8 cellular contexts compared by ENCODE assay signal in genomic region chr3:67113802-67114407, GRCh38.
A peak's percentile ranks its signal among the peaks of the same experiment; 100 is the strongest.
DNase-seq lines count a peak whose midpoint lies in the region; ATAC-seq lines count a peak whose summit lies in the region.

No MANE protein-coding gene starts in this region.

- no peaks in the 10 kb centered on the region for H3K9me3 ChIP-seq in CD8-positive, alpha-beta memory T cell (ENCODE audit: low read length)
- H3K9me3 ChIP-seq in mesenchymal stem cell (ENCODE audit: control insufficient read depth, low read length): no peaks in the 10 kb centered on the region

- 6% methylated on average over 6 of the region's 6 CpGs for WGBS in mesenchymal stem cell

- no peak overlapping the region for H3K27ac ChIP-seq in CD8-positive, alpha-beta memory T cell (ENCODE audit: low read depth, low read length)
- no peak overlapping the region for H3K27ac ChIP-seq in mesenchymal stem cell (ENCODE audit: low read length, poor library complexity, severe bottlenecking)

- peaks cover 0 to 1% (median 0%) of the 10 kb centered on the region in 3 donors for H3K36me3 Mint-ChIP-seq in CD8-positive, alpha-beta memory T cell
- H3K36me3 Mint-ChIP-seq in activated CD4-positive, alpha-beta memory T cell treated with anti-CD3 and anti-CD28 coated beads, Interleukin-2, amount 10 ng/mL, durations not matched to agents 7 days and 5 days (ENCODE audit: low read depth): no peaks in the 10 kb centered on the region
- H3K36me3 Mint-ChIP-seq in effector memory CD8-positive, alpha-beta T cell (ENCODE audit: insufficient read depth): no peaks in the 10 kb centered on the region

- no peak overlapping the region for H3K4me3 ChIP-seq in CD8-positive, alpha-beta memory T cell (ENCODE audit: low read length)
- H3K4me3 ChIP-seq in mesenchymal stem cell (ENCODE audit: insufficient read depth in 1 of 2, low read depth in 1 of 2, low read length in 2 of 2): no peak overlapping the region

- H2BK120ac ChIP-seq in mesenchymal stem cell (ENCODE audit: low read depth, low read length): no peak overlapping the region

- H3K79me1 ChIP-seq in mesenchymal stem cell (replicated peaks; ENCODE audit: low read length, poor library complexity, severe bottlenecking): no peaks in the 10 kb centered on the region

- no peak overlapping the region for H4K8ac ChIP-seq in mesenchymal stem cell (ENCODE audit: low read length)

- H3K4me2 ChIP-seq in mesenchymal stem cell (ENCODE audit: low read length, poor library complexity, severe bottlenecking): no peak overlapping the region

- CTCF ChIA-PET in CD8-positive, alpha-beta memory T cell (lab: Charles Lee): interaction anchor here (0.6 to 3.0 kb wide), 20 partner anchors 9 to 1780 kb away, joined by 3 to 37 read pairs (median 4); no protein-coding TSS in a partner anchor
- CTCF ChIA-PET in activated CD4-positive, alpha-beta memory T cell treated with anti-CD3 and anti-CD28 coated beads, Interleukin-2, amount 10 ng/mL, durations not matched to agents 7 days and 5 days (lab: Charles Lee): interaction anchor here (0.6 to 3.1 kb wide), 30 partner anchors 10 to 1780 kb away, joined by 3 to 48 read pairs (median 4); partner anchors contain the start of gene KBTBD8

- no peak overlapping the region for H3K18ac ChIP-seq in mesenchymal stem cell (ENCODE audit: low read depth in 1 of 2, low read length in 2 of 2)

- H3K27ac Mint-ChIP-seq in CD8-positive, alpha-beta memory T cell: no peak overlapping the region
- no peak overlapping the region for H3K27ac Mint-ChIP-seq in activated CD4-positive, alpha-beta memory T cell treated with anti-CD3 and anti-CD28 coated beads, Interleukin-2, amount 10 ng/mL, durations not matched to agents 7 days and 5 days
- no peak overlapping the region for H3K27ac Mint-ChIP-seq in effector memory CD8-positive, alpha-beta T cell

- H2BK5ac ChIP-seq in mesenchymal stem cell (ENCODE audit: low read depth, low read length, poor library complexity, severe bottlenecking): no peak overlapping the region

- no peak overlapping the region for H3K14ac ChIP-seq in mesenchymal stem cell (ENCODE audit: low read length in 2 of 2)

- no peak overlapping the region for H2BK15ac ChIP-seq in mesenchymal stem cell (ENCODE audit: low read depth, poor library complexity, severe bottlenecking)

- no peaks in the 10 kb centered on the region for H3K9me3 Mint-ChIP-seq in CD8-positive, alpha-beta memory T cell
- H3K9me3 Mint-ChIP-seq in activated CD4-positive, alpha-beta memory T cell treated with anti-CD3 and anti-CD28 coated beads, Interleukin-2, amount 10 ng/mL, durations not matched to agents 7 days and 5 days: no peaks in the 10 kb centered on the region
- no peaks in the 10 kb centered on the region for H3K9me3 Mint-ChIP-seq in effector memory CD8-positive, alpha-beta T cell

- peaks cover 0 to 1% (median 0%) of the 10 kb centered on the region in 3 donors for H3K4me1 Mint-ChIP-seq in CD8-positive, alpha-beta memory T cell
- H3K4me1 Mint-ChIP-seq in activated CD4-positive, alpha-beta memory T cell treated with anti-CD3 and anti-CD28 coated beads, Interleukin-2, amount 10 ng/mL, durations not matched to agents 7 days and 5 days: no peaks in the 10 kb centered on the region
- H3K4me1 Mint-ChIP-seq in effector memory CD8-positive, alpha-beta T cell (ENCODE audit: low read depth in 2 of 2): peaks cover 0 to 4% of the 10 kb centered on the region in 2 donors

- no peaks in the 10 kb centered on the region for H3K36me3 ChIP-seq in CD8-positive, alpha-beta memory T cell (ENCODE audit: insufficient read depth, low read length)
- no peaks in the 10 kb centered on the region for H3K36me3 ChIP-seq in mesenchymal stem cell (ENCODE audit: control insufficient read depth in 1 of 2, insufficient read depth in 2 of 2, low read depth in 1 of 2, low read length in 2 of 2)

- H2AK5ac ChIP-seq in mesenchymal stem cell (ENCODE audit: low read length, severe bottlenecking): no peak overlapping the region

- peak; percentile 44 to 77 (median 52) for DNase-seq in CD8-positive, alpha-beta memory T cell
- DNase-seq in NCI-H748 treated with DMSO at 0.1 percent for 48 hours (lab: John Stamatoyannopoulos, UW): peak; percentile 57
- peak; percentile 86 for DNase-seq in activated CD4-positive, alpha-beta memory T cell treated with anti-CD3 and anti-CD28 coated beads, Interleukin-2, amount 10 ng/mL, durations not matched to agents 7 days and 5 days
- peak; percentile 70 to 82 (median 73) for DNase-seq in effector memory CD8-positive, alpha-beta T cell
- peak; percentile 84 for DNase-seq in mesenchymal stem cell
- peak; percentile 56 to 72 for DNase-seq in stimulated activated CD8-positive, alpha-beta memory T cell treated with anti-CD3 and anti-CD28 coated beads, Interleukin-2, amount 100 ng/mL, for 48 hours (ENCODE audit: low read depth in 2 of 2)

- H3K23ac ChIP-seq in mesenchymal stem cell (ENCODE audit: low read length in 2 of 2): no peak overlapping the region

- no peak overlapping the region for H3K4me3 Mint-ChIP-seq in CD8-positive, alpha-beta memory T cell
- H3K4me3 Mint-ChIP-seq in activated CD4-positive, alpha-beta memory T cell treated with anti-CD3 and anti-CD28 coated beads, Interleukin-2, amount 10 ng/mL, durations not matched to agents 7 days and 5 days: no peak overlapping the region
- no peak overlapping the region for H3K4me3 Mint-ChIP-seq in effector memory CD8-positive, alpha-beta T cell

- H3K9ac ChIP-seq in mesenchymal stem cell (ENCODE audit: low read length): no peak overlapping the region

- no peak overlapping the region for H3K4ac ChIP-seq in mesenchymal stem cell (ENCODE audit: low read depth in 1 of 2, low read length in 2 of 2)

- H2BK12ac ChIP-seq in mesenchymal stem cell (ENCODE audit: low read length in 2 of 2): no peak overlapping the region

- H3K27me3 ChIP-seq in CD8-positive, alpha-beta memory T cell (ENCODE audit: insufficient read depth, low read length, poor library complexity, severe bottlenecking): no peaks in the 10 kb centered on the region
- no peaks in the 10 kb centered on the region for H3K27me3 ChIP-seq in mesenchymal stem cell (ENCODE audit: control insufficient read depth in 1 of 2, insufficient read depth in 1 of 2, low read length in 2 of 2)

- H2AFZ ChIP-seq in mesenchymal stem cell (ENCODE audit: low read depth, low read length): no peak overlapping the region

- no peak overlapping the region for H4K91ac ChIP-seq in mesenchymal stem cell (ENCODE audit: low read length)

- POLR2A ChIA-PET in CD8-positive, alpha-beta memory T cell (lab: Charles Lee): interaction anchor here (1.0 kb wide), 1 partner anchor 36 kb away, joined by 3 read pairs; no protein-coding TSS in a partner anchor
- POLR2A ChIA-PET in activated CD4-positive, alpha-beta memory T cell treated with anti-CD3 and anti-CD28 coated beads, Interleukin-2, amount 10 ng/mL, durations not matched to agents 7 days and 5 days (lab: Charles Lee): interaction anchor here (1.0 kb wide), 1 partner anchor 116 kb away, joined by 4 read pairs; the partner anchor contains the start of gene KBTBD8

- H3K27me3 Mint-ChIP-seq in CD8-positive, alpha-beta memory T cell: peaks cover 12 to 37% of the 10 kb centered on the region in 2 donors
- peaks cover 4% of the 10 kb centered on the region for H3K27me3 Mint-ChIP-seq in activated CD4-positive, alpha-beta memory T cell treated with anti-CD3 and anti-CD28 coated beads, Interleukin-2, amount 10 ng/mL, durations not matched to agents 7 days and 5 days
- peaks cover 36 to 39% of the 10 kb centered on the region in 2 donors for H3K27me3 Mint-ChIP-seq in effector memory CD8-positive, alpha-beta T cell

- ATAC-seq in GM19397 (IDR thresholded peaks at IDR 0.05; ENCODE audit: unreplicated experiment) (peak; percentile 97), HG03457 (IDR thresholded peaks at IDR 0.05; ENCODE audit: unreplicated experiment) (peak; percentile 86)
- ATAC-seq in effector memory CD8-positive, alpha-beta T cell (replicated peaks): peak; percentile 98

- H3K4me1 ChIP-seq in CD8-positive, alpha-beta memory T cell (ENCODE audit: insufficient read depth, low read length): no peaks in the 10 kb centered on the region
- H3K4me1 ChIP-seq in mesenchymal stem cell (ENCODE audit: control insufficient read depth, insufficient read depth, low read depth, low read length): no peaks in the 10 kb centered on the region
